ENCODE assay signal across 18 cellular contexts in the genomic region with DNA sequence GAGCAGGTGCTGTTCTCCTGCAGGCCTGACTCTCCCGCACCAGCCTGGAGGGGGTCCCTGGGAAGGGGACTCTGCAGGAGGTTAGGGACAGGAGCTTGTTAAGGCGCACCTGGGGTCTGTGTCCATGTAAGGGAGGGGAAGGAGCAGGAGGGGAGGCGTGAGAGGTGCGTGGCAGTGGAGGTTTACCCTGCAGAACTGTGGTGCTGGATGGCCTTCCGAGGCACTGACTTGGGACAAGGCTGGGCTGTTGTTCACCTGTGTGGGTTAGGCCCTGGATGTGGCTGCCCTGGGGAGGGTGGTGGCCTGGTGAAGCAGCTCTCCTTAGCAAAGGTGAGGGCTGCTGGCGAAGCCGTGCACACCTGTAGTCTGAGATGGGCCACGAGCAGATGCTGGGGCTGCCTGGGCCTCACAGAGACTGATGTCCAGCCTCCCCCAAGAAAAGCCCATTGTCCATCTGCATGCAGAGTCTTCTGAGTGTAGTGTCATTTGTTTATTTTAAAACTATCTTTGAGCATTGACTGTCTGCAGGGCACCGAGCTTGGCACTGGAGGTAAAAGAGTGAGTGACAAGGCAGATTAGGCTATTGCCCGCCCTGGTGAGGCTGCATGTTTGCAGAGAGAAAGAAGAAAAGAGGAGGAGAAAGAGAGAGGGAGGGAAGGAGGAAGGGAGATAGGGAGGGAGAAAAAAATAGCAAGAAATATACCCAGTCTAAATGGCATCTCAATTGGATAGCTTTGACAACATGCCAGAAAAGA.
"Had no signal": no experiment of that assay in that cellular context is flagged by ENCODE, and none has a peak within 500 bp of the region (broad histone marks: within the 10 kb centered on the region; RNA-seq: fewer than 3 reads in every experiment).

No MANE protein-coding gene starts in this region.

- DNase-seq: activated CD4-positive, alpha-beta T cell treated with anti-CD3 and anti-CD28 coated beads, Interleukin-2, amount 10 ng/mL, durations not matched to agents 24 days and 14 days; activated CD8-positive, alpha-beta T cell treated with anti-CD3 and anti-CD28 coated beads, Interleukin-2, amount 10 ng/mL, durations not matched to agents 7 days and 5 days; activated naive CD4-positive, alpha-beta T cell treated with Interleukin-2 at 50 U/mL for 16 hours; caudate nucleus; dorsolateral prefrontal cortex; endodermal cell; gastrocnemius medialis; immature natural killer cell; midbrain; stimulated activated CD4-positive, alpha-beta T cell treated with anti-CD3 and anti-CD28 coated beads, Interleukin-4, amount 100 ng/mL, for 4 hours; stimulated activated naive B cell treated with anti-CD40 and anti-IgM and Interleukin-4, amounts not matched to agents 10 μg/mL and 1 μg/mL and 100 μg/mL, for 72 hours had no signal

- H3K27ac Mint-ChIP-seq: activated CD4-positive, alpha-beta T cell treated with anti-CD3 and anti-CD28 coated beads, Interleukin-2, amount 10 ng/mL, durations not matched to agents 24 days and 14 days; activated CD8-positive, alpha-beta T cell treated with anti-CD3 and anti-CD28 coated beads, Interleukin-2, amount 10 ng/mL, durations not matched to agents 7 days and 5 days; endodermal cell; immature natural killer cell; stimulated activated naive B cell treated with anti-CD40 and anti-IgM and Interleukin-4, amounts not matched to agents 10 μg/mL and 1 μg/mL and 100 μg/mL, for 72 hours; T-helper 1 cell treated with Interleukin-12 subunit alpha and Interleukin-12 subunit beta and Interleukin-4 antibody, amounts not matched to agents 30 μg/mL and 1 μg/mL, for 36 hours had no signal

- H3K36me3 Mint-ChIP-seq: immature natural killer cell; stimulated activated naive B cell treated with anti-CD40 and anti-IgM and Interleukin-4, amounts not matched to agents 10 μg/mL and 1 μg/mL and 100 μg/mL, for 72 hours had no signal

- H3K4me1 Mint-ChIP-seq: activated CD4-positive, alpha-beta T cell treated with anti-CD3 and anti-CD28 coated beads, Interleukin-2, amount 10 ng/mL, durations not matched to agents 24 days and 14 days; endodermal cell; immature natural killer cell; stimulated activated naive B cell treated with anti-CD40 and anti-IgM and Interleukin-4, amounts not matched to agents 10 μg/mL and 1 μg/mL and 100 μg/mL, for 72 hours had no signal

- H3K4me1 ChIP-seq: gastrocnemius medialis, prostate gland, SJCRH30, tibial nerve had no signal

- H3K9me3 ChIP-seq: body of pancreas, gastrocnemius medialis, prostate gland, SJCRH30 had no signal

- H3K27me3 ChIP-seq: body of pancreas, gastrocnemius medialis, SJCRH30, tibial nerve had no signal

- H3K4me3 Mint-ChIP-seq: activated CD4-positive, alpha-beta T cell treated with anti-CD3 and anti-CD28 coated beads, Interleukin-2, amount 10 ng/mL, durations not matched to agents 24 days and 14 days; activated CD8-positive, alpha-beta T cell treated with anti-CD3 and anti-CD28 coated beads, Interleukin-2, amount 10 ng/mL, durations not matched to agents 7 days and 5 days; endodermal cell; immature natural killer cell; stimulated activated naive B cell treated with anti-CD40 and anti-IgM and Interleukin-4, amounts not matched to agents 10 μg/mL and 1 μg/mL and 100 μg/mL, for 72 hours; T-helper 1 cell treated with Interleukin-12 subunit alpha and Interleukin-12 subunit beta and Interleukin-4 antibody, amounts not matched to agents 30 μg/mL and 1 μg/mL, for 36 hours had no signal

- H3K27ac ChIP-seq: body of pancreas, dorsolateral prefrontal cortex, gastrocnemius medialis, prostate gland, SJCRH30, tibial nerve had no signal

- ATAC-seq: activated CD8-positive, alpha-beta T cell treated with anti-CD3 and anti-CD28 coated beads, Interleukin-2, amount 10 ng/mL, durations not matched to agents 7 days and 5 days; body of pancreas; gastrocnemius medialis; stimulated activated naive B cell treated with anti-CD40 and anti-IgM and Interleukin-4, amounts not matched to agents 10 μg/mL and 1 μg/mL and 100 μg/mL, for 72 hours had no signal

- H3K36me3 ChIP-seq: gastrocnemius medialis, prostate gland, SJCRH30, tibial nerve had no signal

- H3K27me3 Mint-ChIP-seq: activated CD4-positive, alpha-beta T cell treated with anti-CD3 and anti-CD28 coated beads, Interleukin-2, amount 10 ng/mL, durations not matched to agents 24 days and 14 days; stimulated activated naive B cell treated with anti-CD40 and anti-IgM and Interleukin-4, amounts not matched to agents 10 μg/mL and 1 μg/mL and 100 μg/mL, for 72 hours had no signal

- H3K9me3 Mint-ChIP-seq: activated CD4-positive, alpha-beta T cell treated with anti-CD3 and anti-CD28 coated beads, Interleukin-2, amount 10 ng/mL, durations not matched to agents 24 days and 14 days; endodermal cell; immature natural killer cell; T-helper 1 cell treated with Interleukin-12 subunit alpha and Interleukin-12 subunit beta and Interleukin-4 antibody, amounts not matched to agents 30 μg/mL and 1 μg/mL, for 36 hours had no signal

- H3K4me3 ChIP-seq: body of pancreas, dorsolateral prefrontal cortex, gastrocnemius medialis, lung, prostate gland, SJCRH30, smooth muscle cell, tibial nerve had no signal
